ENCODE assay signal across 8 cellular contexts in the genomic region with DNA sequence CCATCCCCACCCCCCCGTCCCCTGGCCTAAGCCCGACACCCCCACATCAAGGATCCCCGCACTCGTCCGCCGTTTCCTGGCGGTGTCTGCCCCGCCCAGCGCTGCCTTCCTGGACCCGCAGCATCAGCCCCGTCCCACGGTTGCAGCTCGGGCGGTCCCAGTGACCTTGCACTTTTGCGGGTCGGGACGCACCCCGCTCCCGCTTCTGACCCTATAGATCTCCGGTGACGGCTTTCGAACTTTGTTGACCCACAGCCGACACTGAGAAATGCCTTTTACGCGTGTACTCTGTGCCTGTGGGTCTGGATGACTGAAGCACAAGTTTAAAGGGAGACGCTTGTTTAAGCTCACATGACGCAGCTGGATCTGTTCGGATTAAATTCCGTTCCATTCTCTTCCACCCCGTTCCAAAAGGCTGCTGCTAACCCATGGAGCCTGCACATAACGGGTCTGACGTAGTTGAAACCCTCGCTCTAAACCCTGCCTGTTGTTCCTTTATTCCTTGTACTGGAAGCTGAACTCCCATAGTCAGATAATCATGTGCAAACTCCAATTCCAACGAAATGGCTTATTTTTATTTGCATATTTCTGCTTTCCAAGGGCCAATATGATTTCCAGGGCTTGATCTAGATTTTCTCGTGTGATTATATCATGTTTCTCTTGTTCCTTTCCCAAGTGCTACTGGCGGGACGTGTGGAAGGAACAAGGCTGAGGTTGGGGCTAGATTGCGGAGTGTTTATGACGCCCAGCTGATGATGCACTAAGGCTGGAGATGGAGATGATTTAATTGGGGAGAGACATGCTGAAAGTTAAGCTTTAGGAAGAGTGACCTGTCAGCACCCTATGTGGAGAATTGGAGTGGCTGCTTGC. TPM values are rescaled to one million over a fixed set of nuclear protein-coding genes. Genes with fewer than 3 reads are reported as not detected.
DNase-seq lines count a peak whose midpoint lies in the region; ATAC-seq lines count a peak whose summit lies in the region.

No MANE protein-coding gene starts in this region.

- DNase-seq in LHCN-M2 (ENCODE audit: low read depth) (peak; percentile 72), epithelial cell of prostate (ENCODE audit: low read depth, low spot score) (no peak)
- peak; percentile 61 for DNase-seq in activated CD8-positive, alpha-beta memory T cell treated with anti-CD3 and anti-CD28 coated beads, Interleukin-2, amount 10 ng/mL, durations not matched to agents 7 days and 5 days
- no peak for DNase-seq in NK-92 treated with Interleukin-12 subunit alpha and Interleukin-12 subunit beta, amount 100 ng/mL, for 24 hours (lab: John Stamatoyannopoulos, UW)

- H3K4me1 ChIP-seq in BLaER1 treated with 17β-estradiol and CSF1 and Interleukin-3, amounts not matched to agents 10 nM and 100 nM = peaks cover 19 to 53% (median 36%) of the 10 kb centered on the region in 10 experiments
- peaks cover 9 to 12% of the 10 kb centered on the region in 2 donors for H3K4me1 ChIP-seq in mucosa of rectum (ENCODE audit: control insufficient read depth in 2 of 2, insufficient read depth in 2 of 2, low read length in 2 of 2)

- H3K9me3 ChIP-seq in BLaER1 treated with 17β-estradiol and CSF1 and Interleukin-3, amounts not matched to agents 10 nM and 100 nM (replicated peaks in 1 of 11) = no peaks in the 10 kb centered on the region
- H3K9me3 ChIP-seq in mucosa of rectum (ENCODE audit: control insufficient read depth in 2 of 2, low read length in 2 of 2) = no peaks in the 10 kb centered on the region

- peak overlapping the region; percentile 87 for H3K4me3 Mint-ChIP-seq in activated CD8-positive, alpha-beta memory T cell treated with anti-CD3 and anti-CD28 coated beads, Interleukin-2, amount 10 ng/mL, durations not matched to agents 7 days and 5 days

- no peaks in the 10 kb centered on the region for H3K9me3 Mint-ChIP-seq in activated CD8-positive, alpha-beta memory T cell treated with anti-CD3 and anti-CD28 coated beads, Interleukin-2, amount 10 ng/mL, durations not matched to agents 7 days and 5 days (ENCODE audit: low read depth)

- H3K27me3 ChIP-seq in BLaER1 treated with 17β-estradiol and CSF1 and Interleukin-3, amounts not matched to agents 10 nM and 100 nM = no peaks in the 10 kb centered on the region
- no peaks in the 10 kb centered on the region for H3K27me3 ChIP-seq in mucosa of rectum (ENCODE audit: control insufficient read depth in 2 of 2, insufficient read depth in 2 of 2, low read length in 2 of 2)

- H3K36me3 ChIP-seq in BLaER1 treated with 17β-estradiol and CSF1 and Interleukin-3, amounts not matched to agents 10 nM and 100 nM = peaks cover 11 to 36% (median 28%) of the 10 kb centered on the region in 11 experiments; a peak in 21 of 22 replicates
- H3K36me3 ChIP-seq in mucosa of rectum (ENCODE audit: control insufficient read depth in 2 of 2, insufficient read depth in 2 of 2, low read length in 2 of 2) = peaks cover 7% of the 10 kb centered on the region in 2 donors

- H3K4me3 ChIP-seq in BLaER1 treated with 17β-estradiol and CSF1 and Interleukin-3, amounts not matched to agents 10 nM and 100 nM = peak overlapping the region; percentile 65 to 85 (median 77)
- H3K4me3 ChIP-seq in mucosa of rectum (ENCODE audit: low read length in 2 of 2) = peak overlapping the region; percentile 81 to 90

- peak; percentile 14 for ATAC-seq in GM21515 (IDR thresholded peaks at IDR 0.05; ENCODE audit: unreplicated experiment)
- peak; percentile 48 for ATAC-seq in activated CD8-positive, alpha-beta memory T cell treated with anti-CD3 and anti-CD28 coated beads, Interleukin-2, amount 10 ng/mL, durations not matched to agents 7 days and 5 days

- CTCF ChIA-PET in activated CD8-positive, alpha-beta memory T cell treated with anti-CD3 and anti-CD28 coated beads, Interleukin-2, amount 10 ng/mL, durations not matched to agents 7 days and 5 days (lab: Charles Lee) = interaction anchor here (0.8 to 3.6 kb wide), 15 partner anchors 8 to 969 kb away, joined by 3 to 32 read pairs (median 5); a partner anchor contains a TSS

- H3K27me3 Mint-ChIP-seq in activated CD8-positive, alpha-beta memory T cell treated with anti-CD3 and anti-CD28 coated beads, Interleukin-2, amount 10 ng/mL, durations not matched to agents 7 days and 5 days = peaks cover 9% of the 10 kb centered on the region

- H3K4me2 ChIP-seq in BLaER1 treated with 17β-estradiol and CSF1 and Interleukin-3, amounts not matched to agents 10 nM and 100 nM = peak overlapping the region; percentile 71 to 98 (median 92)

- peaks cover 30% of the 10 kb centered on the region for H3K4me1 Mint-ChIP-seq in activated CD8-positive, alpha-beta memory T cell treated with anti-CD3 and anti-CD28 coated beads, Interleukin-2, amount 10 ng/mL, durations not matched to agents 7 days and 5 days

- H3K27ac Mint-ChIP-seq in activated CD8-positive, alpha-beta memory T cell treated with anti-CD3 and anti-CD28 coated beads, Interleukin-2, amount 10 ng/mL, durations not matched to agents 7 days and 5 days = peak overlapping the region; percentile 74

- H3K27ac ChIP-seq in BLaER1 treated with 17β-estradiol and CSF1 and Interleukin-3, amounts not matched to agents 10 nM and 100 nM = peak overlapping the region; percentile 69 to 87 (median 78); a peak in 21 of 22 replicates
- peak overlapping the region; percentile 65 for H3K27ac ChIP-seq in epithelial cell of prostate
- peak overlapping the region; percentile 66 to 75 for H3K27ac ChIP-seq in mucosa of rectum (ENCODE audit: low read depth in 2 of 2, low read length in 2 of 2)
- peak overlapping the region; percentile 71 for H3K27ac ChIP-seq in temporal lobe (ENCODE audit: low read depth, low read length)

- H3K36me3 Mint-ChIP-seq in activated CD8-positive, alpha-beta memory T cell treated with anti-CD3 and anti-CD28 coated beads, Interleukin-2, amount 10 ng/mL, durations not matched to agents 7 days and 5 days = peaks cover 9% of the 10 kb centered on the region

- peaks cover 0 to 12% (median 8%) of the 10 kb centered on the region in 11 experiments; a peak in 9 of 22 replicates for H4K20me1 ChIP-seq in BLaER1 treated with 17β-estradiol and CSF1 and Interleukin-3, amounts not matched to agents 10 nM and 100 nM

- peak overlapping the region; percentile 81 to 88 (median 85) for H3K9ac ChIP-seq in BLaER1 treated with 17β-estradiol and CSF1 and Interleukin-3, amounts not matched to agents 10 nM and 100 nM
- peak overlapping the region; percentile 47 to 75 for H3K9ac ChIP-seq in mucosa of rectum (ENCODE audit: low read depth in 1 of 2, low read length in 2 of 2)

RNA-seq across cellular contexts. Expression of a gene that starts 0.8 kb away (rescaled TPM):
- total RNA-seq in LHCN-M2 (2014; rRNA removed) (38.6 and 43.4 TPM in 2 replicates), temporal lobe (19.4 TPM)
- polyA plus RNA-seq in LHCN-M2 (2012) = 19.0 TPM
- total RNA-seq in activated CD8-positive, alpha-beta memory T cell treated with anti-CD3 and anti-CD28 coated beads, Interleukin-2, amount 10 ng/mL, durations not matched to agents 7 days and 5 days = 10 to 100 TPM; 52.7 to 58.1 TPM

RNA-seq across cellular contexts. Expression of a gene that starts 29.6 kb away (rescaled TPM):
- total RNA-seq in LHCN-M2 (2014; rRNA removed) (70.2 and 79.7 TPM in 2 replicates), temporal lobe (28.3 TPM)
- 36.7 TPM for polyA plus RNA-seq in LHCN-M2 (2012)
- total RNA-seq in activated CD8-positive, alpha-beta memory T cell treated with anti-CD3 and anti-CD28 coated beads, Interleukin-2, amount 10 ng/mL, durations not matched to agents 7 days and 5 days = 10 to 100 TPM; 19.6 to 19.7 TPM

RNA-seq across cellular contexts. Expression of a gene that starts 51.5 kb away (rescaled TPM):
- 1.5 and 1.7 TPM in 2 replicates for total RNA-seq in LHCN-M2 (2014; rRNA removed)
- 0.63 TPM for polyA plus RNA-seq in LHCN-M2 (2012)
- under 1 TPM; 0.35 to 0.40 TPM for total RNA-seq in activated CD8-positive, alpha-beta memory T cell treated with anti-CD3 and anti-CD28 coated beads, Interleukin-2, amount 10 ng/mL, durations not matched to agents 7 days and 5 days
- total RNA-seq in temporal lobe = 0.25 TPM

RNA-seq across cellular contexts. Expression of a gene that starts 54.6 kb away (rescaled TPM):
- total RNA-seq in LHCN-M2 (2014; rRNA removed) (not detected in 2 replicates), temporal lobe (not detected)
- not detected for polyA plus RNA-seq in LHCN-M2 (2012)
- total RNA-seq in activated CD8-positive, alpha-beta memory T cell treated with anti-CD3 and anti-CD28 coated beads, Interleukin-2, amount 10 ng/mL, durations not matched to agents 7 days and 5 days = not detected

RNA-seq across cellular contexts. Expression of a gene that starts 56.6 kb away (rescaled TPM):
- total RNA-seq in LHCN-M2 (2014; rRNA removed) (32.1 and 35.3 TPM in 2 replicates), temporal lobe (14.8 TPM)
- 18.2 TPM for polyA plus RNA-seq in LHCN-M2 (2012)
- 10 to 100 TPM; 58.7 to 62.9 TPM for total RNA-seq in activated CD8-positive, alpha-beta memory T cell treated with anti-CD3 and anti-CD28 coated beads, Interleukin-2, amount 10 ng/mL, durations not matched to agents 7 days and 5 days

Comparison
In these comparisons a context has a peak if more than half of its experiments do, and no peak if none do; other contexts are left out.
1. DNase-seq: peak in LHCN-M2 (single experiment) and activated CD8-positive, alpha-beta memory T cell treated with anti-CD3 and anti-CD28 coated beads, Interleukin-2, amount 10 ng/mL, durations not matched to agents 7 days and 5 days (single experiment); none in epithelial cell of prostate (single experiment) and NK-92 treated with Interleukin-12 subunit alpha and Interleukin-12 subunit beta, amount 100 ng/mL, for 24 hours (single experiment).
2. Peak in every context shown above with its lines, with median percentiles within 50 percentile points of each other: H3K27ac ChIP-seq.